ENCODE assay signal across 18 cellular contexts in genomic region chrX:102723456-102723855, GRCh38. TPM values are rescaled to one million over a fixed set of nuclear protein-coding genes. Genes with fewer than 3 reads are reported as not detected.
DNase-seq lines count a peak whose midpoint lies in the region; ATAC-seq and TF ChIP-seq lines count a peak whose summit lies in the region.
"Had no signal": no experiment of that assay in that cellular context is flagged by ENCODE, and none has a peak within 500 bp of the region (broad histone marks: within the 10 kb centered on the region; RNA-seq: fewer than 3 reads in every experiment).

No MANE protein-coding gene starts in this region.

- no TSS peak for BruUV-seq in A673 (replicated peaks; lab: Mats Ljungman, UMichigan)

- H3K27me3 ChIP-seq in A673 (replicated peaks; ENCODE audit: insufficient read depth, low read depth, low read length, poor library complexity) (no peaks in the 10 kb centered on the region), GM23338 (ENCODE audit: insufficient read depth) (no peaks in the 10 kb centered on the region), RWPE2 (ENCODE audit: insufficient read depth, poor library complexity, severe bottlenecking) (no peaks in the 10 kb centered on the region)
- no peaks in the 10 kb centered on the region for H3K27me3 ChIP-seq in naive thymus-derived CD4-positive, alpha-beta T cell (ENCODE audit: control insufficient read depth in 2 of 2, insufficient read depth in 2 of 2, low read length in 2 of 2)

- DNase-seq in A673 (ENCODE audit: low spot score) (peak; percentile 32), GM23338 (ENCODE audit: low spot score) (peak; percentile 10), RWPE2 (ENCODE audit: low spot score) (no peak), epithelial cell of esophagus (ENCODE audit: low read depth) (peak; percentile 19)
- DNase-seq in activated T-cell treated with anti-CD3 and anti-CD28 coated beads, Interleukin-2, amount 50 U/mL, for 24 hours: no peak
- DNase-seq in naive thymus-derived CD4-positive, alpha-beta T cell: no peak
- no peak for DNase-seq in stimulated activated naive B cell treated with anti-CD40 and anti-IgM and Interleukin-4, amounts not matched to agents 10 μg/mL and 1 μg/mL and 100 μg/mL, for 72 hours
- DNase-seq: Calu3; CD8-positive, alpha-beta T cell; GDM1; IMR-90; NCI-H1417 treated with DMSO at 0.1 percent for 48 hours; NCI-H187 treated with DMSO at 0.1 percent for 48 hours; NCI-H345; NCI-H524 treated with DMSO at 0.1 percent for 48 hours; SW 1271 had no signal

- no peaks in the 10 kb centered on the region for H4K20me1 ChIP-seq in GM23338 (replicated peaks; ENCODE audit: insufficient read depth)

- no peaks in the 10 kb centered on the region for H3F3A ChIP-seq in GM23338 (replicated peaks; ENCODE audit: low read depth)

- H3K27ac ChIP-seq in A673 (ENCODE audit: low read depth, low read length, poor library complexity, severe bottlenecking) (no peak overlapping the region), GM23338 (ENCODE audit: low read depth) (no peak overlapping the region), RWPE2 (ENCODE audit: poor library complexity, severe bottlenecking) (no peak overlapping the region)
- no peak overlapping the region for H3K27ac ChIP-seq in naive thymus-derived CD4-positive, alpha-beta T cell (ENCODE audit: low read depth, low read length)

- H3K4me3 Mint-ChIP-seq in GM23338: no peak overlapping the region
- H3K4me3 Mint-ChIP-seq in activated T-cell treated with anti-CD3 and anti-CD28 coated beads, Interleukin-2, amount 50 U/mL, for 24 hours: no peak overlapping the region
- no peak overlapping the region for H3K4me3 Mint-ChIP-seq in naive thymus-derived CD4-positive, alpha-beta T cell
- no peak overlapping the region for H3K4me3 Mint-ChIP-seq in stimulated activated naive B cell treated with anti-CD40 and anti-IgM and Interleukin-4, amounts not matched to agents 10 μg/mL and 1 μg/mL and 100 μg/mL, for 72 hours
- H3K4me3 Mint-ChIP-seq: CD8-positive, alpha-beta T cell had no signal

- peaks cover 2% of the 10 kb centered on the region for H3K27me3 Mint-ChIP-seq in GM23338 (ENCODE audit: insufficient read depth, low read depth, poor library complexity)
- H3K27me3 Mint-ChIP-seq in activated T-cell treated with anti-CD3 and anti-CD28 coated beads, Interleukin-2, amount 50 U/mL, for 24 hours: peaks cover 4% of the 10 kb centered on the region
- H3K27me3 Mint-ChIP-seq in naive thymus-derived CD4-positive, alpha-beta T cell: no peaks in the 10 kb centered on the region
- H3K27me3 Mint-ChIP-seq in stimulated activated naive B cell treated with anti-CD40 and anti-IgM and Interleukin-4, amounts not matched to agents 10 μg/mL and 1 μg/mL and 100 μg/mL, for 72 hours: no peaks in the 10 kb centered on the region

- POLR2A ChIA-PET in A673 (lab: Charles Lee; ENCODE audit: low non-redundant PET): no interaction called here
- POLR2A ChIA-PET in naive thymus-derived CD4-positive, alpha-beta T cell (lab: Charles Lee): no interaction called here

- CTCF ChIA-PET in A673 (lab: Charles Lee): no interaction called here
- CTCF ChIA-PET in naive thymus-derived CD4-positive, alpha-beta T cell (lab: Charles Lee): no interaction called here

- H2AFZ ChIP-seq in GM23338: no peak overlapping the region

- no peak overlapping the region for H3K27ac Mint-ChIP-seq in GM23338
- no peak overlapping the region for H3K27ac Mint-ChIP-seq in activated T-cell treated with anti-CD3 and anti-CD28 coated beads, Interleukin-2, amount 50 U/mL, for 24 hours
- no peak overlapping the region for H3K27ac Mint-ChIP-seq in naive thymus-derived CD4-positive, alpha-beta T cell
- H3K27ac Mint-ChIP-seq in stimulated activated naive B cell treated with anti-CD40 and anti-IgM and Interleukin-4, amounts not matched to agents 10 μg/mL and 1 μg/mL and 100 μg/mL, for 72 hours: no peak overlapping the region
- H3K27ac Mint-ChIP-seq: CD8-positive, alpha-beta T cell had no signal

- no peaks in the 10 kb centered on the region for H3K79me2 ChIP-seq in GM23338 (replicated peaks; ENCODE audit: insufficient read depth)

- TF ChIP-seq CTCF in A673 (conservative IDR thresholded peaks at IDR 0.05; ENCODE audit: low read depth, low read length) (no peak), GM23338 (conservative IDR thresholded peaks at IDR 0.05; ENCODE audit: low read depth in 2 of 2) (no peak), RWPE2 (IDR thresholded peaks at IDR 0.05; ENCODE audit: poor library complexity, severe bottlenecking) (no peak), epithelial cell of esophagus (IDR thresholded peaks at IDR 0.05; ENCODE audit: insufficient read depth, low read depth, low read length, missing control alignments) (no peak)

- H3K9me3 ChIP-seq in A673 (ENCODE audit: low read depth, low read length, poor library complexity, severe bottlenecking) (no peaks in the 10 kb centered on the region), RWPE2 (ENCODE audit: severe bottlenecking) (no peaks in the 10 kb centered on the region)
- no peaks in the 10 kb centered on the region for H3K9me3 ChIP-seq in naive thymus-derived CD4-positive, alpha-beta T cell (ENCODE audit: control insufficient read depth in 2 of 3, low read length in 3 of 3)

- peaks cover 10% of the 10 kb centered on the region; the same call in 2 of the 3 replicates for H3K4me1 Mint-ChIP-seq in GM23338
- peaks cover 11% of the 10 kb centered on the region for H3K4me1 Mint-ChIP-seq in activated T-cell treated with anti-CD3 and anti-CD28 coated beads, Interleukin-2, amount 50 U/mL, for 24 hours (ENCODE audit: low read depth)
- H3K4me1 Mint-ChIP-seq in naive thymus-derived CD4-positive, alpha-beta T cell: peaks cover 4 to 18% (median 15%) of the 10 kb centered on the region in 7 donors
- H3K4me1 Mint-ChIP-seq in stimulated activated naive B cell treated with anti-CD40 and anti-IgM and Interleukin-4, amounts not matched to agents 10 μg/mL and 1 μg/mL and 100 μg/mL, for 72 hours: peaks cover 5 to 8% of the 10 kb centered on the region in 2 donors

- ATAC-seq in GM23338 (no peak), RWPE2 (ENCODE audit: low read depth) (peak; percentile 27; the same call in 2 of the 3 replicates), HG02885 (IDR thresholded peaks at IDR 0.05; ENCODE audit: poor library complexity, unreplicated experiment) (no peak)
- ATAC-seq in naive thymus-derived CD4-positive, alpha-beta T cell: no peak
- ATAC-seq in stimulated activated naive B cell treated with anti-CD40 and anti-IgM and Interleukin-4, amounts not matched to agents 10 μg/mL and 1 μg/mL and 100 μg/mL, for 72 hours (replicated peaks): no peak
- ATAC-seq: CD8-positive, alpha-beta T cell; HCT116 had no signal

- H3K4me2 ChIP-seq in GM23338: peak overlapping the region; percentile 41; the same call in 1 of the 2 replicates

- no peaks in the 10 kb centered on the region for H3K9me3 Mint-ChIP-seq in GM23338
- no peaks in the 10 kb centered on the region for H3K9me3 Mint-ChIP-seq in activated T-cell treated with anti-CD3 and anti-CD28 coated beads, Interleukin-2, amount 50 U/mL, for 24 hours
- no peaks in the 10 kb centered on the region for H3K9me3 Mint-ChIP-seq in naive thymus-derived CD4-positive, alpha-beta T cell
- no peaks in the 10 kb centered on the region for H3K9me3 Mint-ChIP-seq in stimulated activated naive B cell treated with anti-CD40 and anti-IgM and Interleukin-4, amounts not matched to agents 10 μg/mL and 1 μg/mL and 100 μg/mL, for 72 hours
- H3K9me3 Mint-ChIP-seq: CD8-positive, alpha-beta T cell had no signal

- peaks cover 4% of the 10 kb centered on the region for H3K4me1 ChIP-seq in A673 (ENCODE audit: insufficient read depth, low read length, poor library complexity, severe bottlenecking)
- peaks cover 7% of the 10 kb centered on the region; the same call in 1 of the 2 replicates for H3K4me1 ChIP-seq in GM23338 (ENCODE audit: insufficient read depth)
- H3K4me1 ChIP-seq in RWPE2 (ENCODE audit: insufficient read depth, poor library complexity, severe bottlenecking): no peaks in the 10 kb centered on the region
- no peaks in the 10 kb centered on the region for H3K4me1 ChIP-seq in naive thymus-derived CD4-positive, alpha-beta T cell (ENCODE audit: control insufficient read depth in 2 of 2, insufficient read depth in 2 of 2, low read length in 2 of 2)

- H3K9me2 ChIP-seq in GM23338 (ENCODE audit: insufficient read depth): no peaks in the 10 kb centered on the region

- H3K4me3 ChIP-seq in A673 (ENCODE audit: low read depth, low read length, poor library complexity, severe bottlenecking) (no peak overlapping the region), GM23338 (no peak overlapping the region), RWPE2 (ENCODE audit: severe bottlenecking) (no peak overlapping the region), epithelial cell of esophagus (ENCODE audit: low read length) (no peak overlapping the region)
- no peak overlapping the region for H3K4me3 ChIP-seq in naive thymus-derived CD4-positive, alpha-beta T cell (ENCODE audit: low read length)

- intact Hi-C loops in A673 (cut with micrococcal nuclease; ENCODE audit: unreplicated experiment): no loop called here
- intact Hi-C loops in naive thymus-derived CD4-positive, alpha-beta T cell (cut with micrococcal nuclease): no loop called here

- H3K36me3 Mint-ChIP-seq in GM23338 (ENCODE audit: low read depth): no peaks in the 10 kb centered on the region
- H3K36me3 Mint-ChIP-seq in activated T-cell treated with anti-CD3 and anti-CD28 coated beads, Interleukin-2, amount 50 U/mL, for 24 hours (ENCODE audit: low read depth): no peaks in the 10 kb centered on the region
- H3K36me3 Mint-ChIP-seq in naive thymus-derived CD4-positive, alpha-beta T cell: peaks cover 0 to 4% (median 2%) of the 10 kb centered on the region in 5 donors
- peaks cover 0 to 4% of the 10 kb centered on the region in 2 donors for H3K36me3 Mint-ChIP-seq in stimulated activated naive B cell treated with anti-CD40 and anti-IgM and Interleukin-4, amounts not matched to agents 10 μg/mL and 1 μg/mL and 100 μg/mL, for 72 hours

- no peaks in the 10 kb centered on the region for H3K36me3 ChIP-seq in A673 (ENCODE audit: insufficient read depth, low read length, poor library complexity, severe bottlenecking)
- no peaks in the 10 kb centered on the region for H3K36me3 ChIP-seq in GM23338 (ENCODE audit: insufficient read depth)
- no peaks in the 10 kb centered on the region for H3K36me3 ChIP-seq in RWPE2 (ENCODE audit: low read depth)
- H3K36me3 ChIP-seq in naive thymus-derived CD4-positive, alpha-beta T cell (ENCODE audit: control insufficient read depth in 2 of 3, insufficient read depth in 3 of 3, low read length in 3 of 3): no peaks in the 10 kb centered on the region

RNA-seq across cellular contexts. Expression of gene GPRASP3, which starts 2.9 kb away (rescaled TPM):
- 7.8 and 8.3 TPM in 2 replicates for total RNA-seq in A673 (2021)
- total RNA-seq in GM23338 (2014; rRNA removed; shearing (Covaris generic)): 17.8 and 18.2 TPM in 2 replicates
- 6.4 and 7.9 TPM in 2 replicates for polyA plus RNA-seq in GM23338 (2016; fragmentation: Nextera tagmentation; extraction: Ambion mirVana)
- total RNA-seq in naive thymus-derived CD4-positive, alpha-beta T cell: 1 to 10 TPM; 1.5 to 3.5 (median 1.9) TPM
- 1 to 10 TPM in 1 of 2 donors, under 1 TPM in 1; 0.39 to 1.4 TPM for polyA plus RNA-seq in naive thymus-derived CD4-positive, alpha-beta T cell

RNA-seq across cellular contexts. Expression of gene GPRASP2, which starts 11.2 kb away (rescaled TPM):
- total RNA-seq in A673 (2021): 9.9 and 14.8 TPM in 2 replicates
- 18.0 and 22.4 TPM in 2 replicates for total RNA-seq in GM23338 (2014; rRNA removed; shearing (Covaris generic))
- 4.0 and 4.9 TPM in 2 replicates for polyA plus RNA-seq in GM23338 (2016; fragmentation: Nextera tagmentation; extraction: Ambion mirVana)
- total RNA-seq in naive thymus-derived CD4-positive, alpha-beta T cell: 1 to 10 TPM in 4 of 5 experiments, under 1 TPM in 1; 0.29 to 5.7 (median 2.1) TPM
- polyA plus RNA-seq in naive thymus-derived CD4-positive, alpha-beta T cell: 1 to 10 TPM; 4.4 to 9.3 TPM

Comparison
In these comparisons a context has a peak if more than half of its experiments do, and no peak if none do; other contexts are left out.
1. DNase-seq: peak in A673 (single experiment), GM23338 (single experiment) and epithelial cell of esophagus (single experiment); none in RWPE2 (single experiment), activated T-cell treated with anti-CD3 and anti-CD28 coated beads, Interleukin-2, amount 50 U/mL, for 24 hours (single experiment), naive thymus-derived CD4-positive, alpha-beta T cell (0 of 9) and stimulated activated naive B cell treated with anti-CD40 and anti-IgM and Interleukin-4, amounts not matched to agents 10 μg/mL and 1 μg/mL and 100 μg/mL, for 72 hours (single experiment).